ENCODE assay signal across 19 cellular contexts in the genomic region with DNA sequence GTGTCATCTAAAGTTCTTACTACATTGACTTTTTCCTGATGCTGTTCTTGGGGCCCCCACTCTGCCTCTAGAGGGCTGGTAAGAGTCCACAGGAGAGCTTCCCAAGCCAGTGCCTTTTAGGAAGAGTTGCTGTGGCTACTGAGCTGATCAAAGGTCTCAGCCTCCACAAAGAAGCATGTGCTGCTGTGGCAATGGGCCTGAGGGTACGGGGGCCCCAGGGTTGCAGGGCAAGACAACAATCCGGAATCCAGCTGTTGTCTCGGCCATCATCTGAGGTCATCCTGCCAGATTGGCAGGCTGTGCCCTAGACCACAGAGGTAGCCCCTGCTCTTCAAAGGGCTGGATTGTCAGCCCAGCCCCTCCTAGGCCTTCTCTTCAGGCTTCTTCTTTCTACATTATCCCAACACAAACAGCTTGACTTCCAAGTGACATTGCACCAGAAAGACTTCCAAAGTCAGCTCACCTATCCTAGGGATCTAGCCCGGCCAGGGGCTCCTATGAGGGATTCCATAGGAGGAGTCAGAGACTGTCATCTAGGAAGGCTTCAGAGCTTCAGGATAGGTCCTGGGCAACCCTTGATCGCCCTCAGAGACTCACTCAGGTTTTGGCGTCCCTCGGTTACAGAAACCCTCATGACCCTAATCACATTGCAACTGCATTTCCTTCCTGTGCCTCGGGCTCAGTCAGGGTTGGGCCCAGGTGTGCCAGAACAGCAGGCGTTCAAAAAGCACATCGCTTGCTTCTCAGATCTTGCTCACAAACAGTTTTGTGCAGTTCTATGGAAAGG. TPM values are rescaled to one million over a fixed set of nuclear protein-coding genes. Genes with fewer than 3 reads are reported as not detected.
A peak's percentile ranks its signal among the peaks of the same experiment; 100 is the strongest.
DNase-seq lines count a peak whose midpoint lies in the region; ATAC-seq and TF ChIP-seq lines count a peak whose summit lies in the region.
"Had no signal": no experiment of that assay in that cellular context is flagged by ENCODE, and none has a peak within 500 bp of the region (broad histone marks: within the 10 kb centered on the region; RNA-seq: fewer than 3 reads in every experiment).

No MANE protein-coding gene starts in this region.

- H3K27ac ChIP-seq in cardiac muscle cell (no peak overlapping the region), right cardiac atrium (ENCODE audit: low read length) (no peak overlapping the region), mucosa of rectum (ENCODE audit: low read depth in 2 of 2, low read length in 2 of 2) (peak overlapping the region; percentile 65 to 89), upper lobe of right lung (peak overlapping the region; percentile 3)
- H3K27ac ChIP-seq: ascending aorta, esophagus muscularis mucosa, heart right ventricle, tibial artery had no signal

- no peaks in the 10 kb centered on the region for H3K27me3 Mint-ChIP-seq in activated T-helper 17 cell treated with anti-CD3 and anti-CD28 coated beads, Interleukin-2, amount 50 U/mL, for 72 hours

- H3K27me3 ChIP-seq in cardiac muscle cell (no peaks in the 10 kb centered on the region), right cardiac atrium (ENCODE audit: control insufficient read depth, insufficient read depth) (no peaks in the 10 kb centered on the region), mucosa of rectum (ENCODE audit: control insufficient read depth in 2 of 2, insufficient read depth in 2 of 2, low read length in 2 of 2) (no peaks in the 10 kb centered on the region), upper lobe of right lung (no peaks in the 10 kb centered on the region)
- H3K27me3 ChIP-seq: ascending aorta, esophagus muscularis mucosa, heart right ventricle, tibial artery had no signal

- H3K27ac Mint-ChIP-seq in activated T-helper 17 cell treated with anti-CD3 and anti-CD28 coated beads, Interleukin-2, amount 50 U/mL, for 72 hours = peak overlapping the region; percentile 44

- ATAC-seq in right cardiac atrium (no peak), upper lobe of right lung (no peak), HG03196 (IDR thresholded peaks at IDR 0.05; ENCODE audit: unreplicated experiment) (no peak), HG02870 (IDR thresholded peaks at IDR 0.05; ENCODE audit: unreplicated experiment) (no peak)
- no peak for ATAC-seq in activated T-helper 17 cell treated with anti-CD3 and anti-CD28 coated beads, Interleukin-2, amount 50 U/mL, for 72 hours (replicated peaks)
- ATAC-seq: heart right ventricle, Right ventricle myocardium inferior had no signal

- H3K36me3 ChIP-seq in cardiac muscle cell (no peaks in the 10 kb centered on the region), mucosa of rectum (ENCODE audit: control insufficient read depth in 2 of 2, insufficient read depth in 2 of 2, low read length in 2 of 2) (no peaks in the 10 kb centered on the region), upper lobe of right lung (no peaks in the 10 kb centered on the region)
- H3K36me3 ChIP-seq: ascending aorta, esophagus muscularis mucosa, HAP-1, heart right ventricle, tibial artery had no signal

- peaks cover 10% of the 10 kb centered on the region for H3K4me1 Mint-ChIP-seq in activated T-helper 17 cell treated with anti-CD3 and anti-CD28 coated beads, Interleukin-2, amount 50 U/mL, for 72 hours

- peak overlapping the region; percentile 10 for H3K4me3 Mint-ChIP-seq in activated T-helper 17 cell treated with anti-CD3 and anti-CD28 coated beads, Interleukin-2, amount 50 U/mL, for 72 hours
- H3K4me3 Mint-ChIP-seq: activated T-cell treated with anti-CD3 and anti-CD28 coated beads, Interleukin-2, amount 50 U/mL, for 4 hours had no signal

- H3K9ac ChIP-seq in mucosa of rectum (ENCODE audit: low read depth in 1 of 2, low read length in 2 of 2) = peak overlapping the region in 1 of 2 donors; percentile 30

- intact Hi-C loops in right cardiac atrium (cut with DNase I) (no loop called here), upper lobe of right lung (cut with DNase I) (no loop called here)

- TF ChIP-seq CTCF in cardiac muscle cell (IDR thresholded peaks at IDR 0.05; ENCODE audit: low read depth, low read length) = peak; percentile 2
- no peak for TF ChIP-seq CTCF in upper lobe of right lung (IDR thresholded peaks at IDR 0.05)

- 74% methylated on average over 10 of the region's 10 CpGs for WGBS in right cardiac atrium

- H3K9me3 ChIP-seq in cardiac muscle cell (ENCODE audit: low read depth) = no peaks in the 10 kb centered on the region
- H3K9me3 ChIP-seq in right cardiac atrium (ENCODE audit: control insufficient read depth, low read length) = no peaks in the 10 kb centered on the region
- no peaks in the 10 kb centered on the region for H3K9me3 ChIP-seq in mucosa of rectum (ENCODE audit: control insufficient read depth in 2 of 2, low read length in 2 of 2)
- H3K9me3 ChIP-seq in upper lobe of right lung = no peaks in the 10 kb centered on the region
- H3K9me3 ChIP-seq: ascending aorta, esophagus muscularis mucosa, HAP-1, heart right ventricle, tibial artery had no signal

- DNase-seq in cardiac muscle cell (ENCODE audit: low read depth in 1 of 2, low spot score in 1 of 2) = no peak
- DNase-seq in right cardiac atrium = no peak
- DNase-seq in upper lobe of right lung = no peak
- no peak for DNase-seq in NOMO-1 treated with DMSO at 0.1 percent for 48 hours (lab: John Stamatoyannopoulos, UW; ENCODE audit: unreplicated experiment)
- DNase-seq: activated CD4-positive, alpha-beta T cell treated with anti-CD3 and anti-CD28 coated beads for 48 hours; activated T-cell treated with anti-CD3 and anti-CD28 coated beads, Interleukin-2, amount 50 U/mL, for 4 hours; cortex of kidney; DMS153; heart right ventricle; kidney glomerular epithelial cell; tibial artery had no signal

- H3K4me3 ChIP-seq in cardiac muscle cell (no peak overlapping the region), right cardiac atrium (ENCODE audit: low read length) (no peak overlapping the region), mucosa of rectum (ENCODE audit: low read length in 2 of 2) (no peak overlapping the region), upper lobe of right lung (no peak overlapping the region)
- H3K4me3 ChIP-seq: ascending aorta, esophagus muscularis mucosa, HAP-1, heart right ventricle, tibial artery had no signal

- no peaks in the 10 kb centered on the region for H3K36me3 Mint-ChIP-seq in activated T-helper 17 cell treated with anti-CD3 and anti-CD28 coated beads, Interleukin-2, amount 50 U/mL, for 72 hours (ENCODE audit: low read depth)

- H3K9me3 Mint-ChIP-seq in activated T-helper 17 cell treated with anti-CD3 and anti-CD28 coated beads, Interleukin-2, amount 50 U/mL, for 72 hours = no peaks in the 10 kb centered on the region
- H3K9me3 Mint-ChIP-seq: activated T-cell treated with anti-CD3 and anti-CD28 coated beads, Interleukin-2, amount 50 U/mL, for 4 hours had no signal

- no peaks in the 10 kb centered on the region for H3K4me1 ChIP-seq in cardiac muscle cell (ENCODE audit: low read depth)
- no peaks in the 10 kb centered on the region for H3K4me1 ChIP-seq in right cardiac atrium (ENCODE audit: control insufficient read depth, insufficient read depth, low read length)
- H3K4me1 ChIP-seq in mucosa of rectum (ENCODE audit: control insufficient read depth in 2 of 2, insufficient read depth in 2 of 2, low read length in 2 of 2) = peaks cover 6 to 23% of the 10 kb centered on the region in 2 donors
- H3K4me1 ChIP-seq in upper lobe of right lung = no peaks in the 10 kb centered on the region
- H3K4me1 ChIP-seq: ascending aorta, esophagus muscularis mucosa, heart right ventricle, tibial artery had no signal

RNA-seq across cellular contexts. Expression of gene SLC25A5, which starts 27.7 kb away (rescaled TPM):
- total RNA-seq in cardiac muscle cell (373 and 552 TPM in 2 replicates), right cardiac atrium (100 to 1,000 TPM; 172 to 213 (median 198) TPM), upper lobe of right lung (323 TPM)
- polyA plus RNA-seq in cardiac muscle cell (501 and 563 TPM in 2 replicates), right cardiac atrium (126 TPM)
- total RNA-seq in activated T-helper 17 cell treated with anti-CD3 and anti-CD28 coated beads, Interleukin-2, amount 50 U/mL, for 72 hours = 100 to 1,000 TPM; 290 to 570 TPM

Comparison
In these comparisons a context has a peak if more than half of its experiments do, and no peak if none do; other contexts are left out.
1. H3K27ac ChIP-seq: peak in mucosa of rectum (2 of 2) and upper lobe of right lung (single experiment); none in cardiac muscle cell (single experiment) and right cardiac atrium (single experiment).